20 cellular contexts compared by ENCODE assay signal in the genomic region with DNA sequence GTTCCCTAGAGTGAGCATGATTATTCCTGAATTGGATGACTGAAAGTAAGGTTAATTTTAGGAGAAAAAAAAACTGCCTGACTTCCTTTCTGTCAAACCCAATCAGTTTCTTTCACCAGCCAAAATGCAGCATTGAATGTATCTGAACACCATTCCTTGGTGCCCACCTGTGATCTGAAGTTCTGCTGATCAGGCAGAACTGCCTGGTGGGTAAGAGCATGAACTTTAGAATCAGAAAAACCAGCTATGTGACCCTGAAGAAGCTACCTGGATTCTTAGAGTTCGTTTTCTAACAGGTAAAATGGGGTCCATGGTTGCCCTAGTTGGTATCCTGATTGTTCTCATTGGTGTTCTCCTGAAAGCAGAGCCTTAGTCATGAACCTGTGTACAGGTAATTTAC.
A peak's percentile ranks its signal among the peaks of the same experiment; 100 is the strongest.
DNase-seq lines count a peak whose midpoint lies in the region; ATAC-seq, FAIRE-seq and TF ChIP-seq lines count a peak whose summit lies in the region.
"Had no signal": no experiment of that assay in that cellular context is flagged by ENCODE, and none has a peak within 500 bp of the region (broad histone marks: within the 10 kb centered on the region; RNA-seq: fewer than 3 reads in every experiment).

No MANE protein-coding gene starts in this region.

- H3K27ac ChIP-seq in HepG2 (ENCODE audit: extremely low read length, insufficient read depth, low read length) (no peak overlapping the region), right lobe of liver (no peak overlapping the region), esophagus muscularis mucosa (replicated peaks in 1 of 4) (no peak overlapping the region)
- H3K27ac ChIP-seq: 22Rv1, BLaER1 had no signal

- DNase-seq in HepG2 (ENCODE audit: low spot score) (no peak), right lobe of liver (no peak), esophagus muscularis mucosa (ENCODE audit: extremely low spot score) (peak; percentile 83), RKO (ENCODE audit: low spot score) (no peak), NCI-H526 (lab: John Stamatoyannopoulos, UW) (no peak)
- DNase-seq: ACHN; C1 segment of cervical spinal cord; CD4-positive, alpha-beta memory T cell; CD4-positive, CD25-positive, alpha-beta regulatory T cell; CD8-positive, alpha-beta memory T cell; COR-L47; DMS 273 treated with DMSO at 0.1 percent for 48 hours; DND-41; GDM1 had no signal

- H3K27me3 ChIP-seq in HepG2 (ENCODE audit: control insufficient read depth in 1 of 2, insufficient read depth in 2 of 2, low read length in 2 of 2) (no peaks in the 10 kb centered on the region), right lobe of liver (no peaks in the 10 kb centered on the region), esophagus muscularis mucosa (peaks cover 0 to 36% (median 0%) of the 10 kb centered on the region in 4 donors)
- H3K27me3 ChIP-seq: BE2C, BLaER1 had no signal

- H3K4me1 ChIP-seq in HepG2 (ENCODE audit: insufficient read depth, low read length) (peaks cover 12% of the 10 kb centered on the region), right lobe of liver (no peaks in the 10 kb centered on the region), esophagus muscularis mucosa (no peaks in the 10 kb centered on the region)
- H3K4me1 ChIP-seq: BE2C had no signal

- BruUV-seq in HepG2 (replicated peaks; lab: Mats Ljungman, UMichigan) = no TSS peak

- TF ChIP-seq RAD21 in HepG2 (CRISPR knock-in tag; IDR thresholded peaks at IDR 0.05) = no peak

- in situ Hi-C loops in HepG2 (cut with HindIII; ENCODE audit: extremely low pct_ligation_motif_present, low pct_unique_long_range_greater_than_20kb) = no loop called here

- H3K4me2 ChIP-seq in HepG2 (ENCODE audit: low read depth, low read length) = no peak overlapping the region
- H3K4me2 ChIP-seq: BLaER1 had no signal

- 0% methylated on average over 1 of the region's 1 CpG for WGBS in HepG2 (ENCODE audit: low lambda C conversion rate)
- WGBS in right lobe of liver (ENCODE audit: insufficient coverage, low coverage, low lambda C conversion rate, missing lambda C conversion rate) = 22% methylated on average over 1 of the region's 1 CpG
- 82% methylated on average over 1 of the region's 1 CpG for WGBS in esophagus muscularis mucosa

- intact Hi-C loops in HepG2 (cut with micrococcal nuclease; ENCODE audit: unreplicated experiment) (loop anchor here (5.0 kb wide), 1 partner anchor 1103 kb away; no protein-coding TSS in a partner anchor), right lobe of liver (cut with DNase I) (no loop called here), esophagus muscularis mucosa (cut with DNase I) (no loop called here)

- H3K9ac ChIP-seq in HepG2 (ENCODE audit: insufficient read depth, low read depth, low read length) = no peak overlapping the region
- H3K9ac ChIP-seq: BLaER1 had no signal

- no peak for FAIRE-seq in HepG2 (lab: Jason Lieb, UNC)
- FAIRE-seq: GM12878, GM12892, GM18507 had no signal

- no peaks in the 10 kb centered on the region for H3K79me2 ChIP-seq in HepG2 (ENCODE audit: insufficient read depth, low read length)

- H3K4me3 ChIP-seq in HepG2 (replicated peaks in 1 of 3; ENCODE audit: insufficient read depth in 1 of 3, low read depth in 2 of 3, low read length in 3 of 3) (no peak overlapping the region), right lobe of liver (no peak overlapping the region), esophagus muscularis mucosa (no peak overlapping the region)
- H3K4me3 ChIP-seq: BLaER1, GM12878 had no signal

- no peak overlapping the region for H2AFZ ChIP-seq in HepG2 (ENCODE audit: low read length)

- POLR2A ChIA-PET in HepG2 (lab: Yijun Ruan, JAX) = no interaction called here

- H4K20me1 ChIP-seq in HepG2 (ENCODE audit: insufficient read depth, low read length) = no peaks in the 10 kb centered on the region
- H4K20me1 ChIP-seq: BLaER1 had no signal

- ATAC-seq in HepG2 (no peak), right lobe of liver (no peak)
- ATAC-seq: GM12878 had no signal

- TF ChIP-seq POLR2A in HepG2 (IDR thresholded peaks at IDR 0.05; ENCODE audit: insufficient read depth in 1 of 2, low read depth in 2 of 2, low read length in 2 of 2) (no peak), right lobe of liver (IDR thresholded peaks at IDR 0.05) (no peak), esophagus muscularis mucosa (IDR thresholded peaks at IDR 0.05; ENCODE audit: low read depth) (no peak)

- H3K9me3 ChIP-seq in HepG2 (ENCODE audit: low read length) (no peaks in the 10 kb centered on the region), right lobe of liver (no peaks in the 10 kb centered on the region), esophagus muscularis mucosa (no peaks in the 10 kb centered on the region)
- H3K9me3 ChIP-seq: BE2C, BLaER1 had no signal

- TF ChIP-seq CTCF in HepG2 (CRISPR knock-in tag; IDR thresholded peaks at IDR 0.05) (no peak), right lobe of liver (IDR thresholded peaks at IDR 0.05) (no peak), esophagus muscularis mucosa (IDR thresholded peaks at IDR 0.05) (no peak)

- no peaks in the 10 kb centered on the region for H3K36me3 ChIP-seq in HepG2 (replicated peaks in 1 of 2; ENCODE audit: control insufficient read depth in 1 of 2, insufficient read depth in 2 of 2, low read length in 2 of 2)
- H3K36me3 ChIP-seq in right lobe of liver = no peaks in the 10 kb centered on the region
- no peaks in the 10 kb centered on the region for H3K36me3 ChIP-seq in esophagus muscularis mucosa
- H3K36me3 ChIP-seq: BE2C, BLaER1 had no signal

- CTCF ChIA-PET in HepG2 (lab: Yijun Ruan, JAX; ENCODE audit: low intra/inter-chr PET ratio, low total read pairs) = no interaction called here

- TF ChIP-seq EP300 in HepG2 (IDR thresholded peaks at IDR 0.05; ENCODE audit: low read depth in 2 of 2, low read length in 2 of 2) (no peak), HepG2 (CRISPR knock-in tag; IDR thresholded peaks at IDR 0.05; ENCODE audit: borderline replicate concordance) (no peak), esophagus muscularis mucosa (IDR thresholded peaks at IDR 0.05) (no peak)

TF ChIP-seq in HepG2, 621 proteins besides CTCF, POLR2A, EP300 and RAD21:
- TF ChIP-seq MAFK (conservative IDR thresholded peaks at IDR 0.05 in 1 of 2, IDR thresholded peaks at IDR 0.05 in 1 of 2; ENCODE audit: low read length in 2 of 2) (peak; percentile 11 to 55; a peak in 2 of 4 replicates), GPN1 (CRISPR knock-in tag; IDR thresholded peaks at IDR 0.05; ENCODE audit: borderline replicate concordance) (no peak)
